In the genomic region with DNA sequence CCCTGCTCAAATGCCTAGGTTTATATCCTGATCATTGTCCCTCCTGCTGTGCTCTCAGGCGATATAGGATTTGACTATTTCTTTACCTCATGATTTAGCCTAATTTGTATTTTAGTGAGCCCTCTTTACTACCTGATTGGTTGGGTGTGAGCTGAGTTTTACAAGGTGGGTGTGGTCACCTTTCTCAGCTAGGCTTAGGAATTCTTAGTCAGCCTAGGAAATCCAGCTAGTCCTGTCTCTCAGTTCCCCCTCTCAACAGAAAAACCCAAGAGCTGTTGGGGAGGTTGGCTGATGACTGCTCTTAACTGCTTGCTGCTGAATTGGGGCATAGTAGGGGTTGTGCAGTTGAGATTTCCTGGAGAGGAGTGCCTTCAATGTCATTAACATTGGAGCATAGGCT, we compare ENCODE assay signal across 8 cellular contexts.
"Had no signal": no experiment of that assay in that cellular context is flagged by ENCODE, and none has a peak within 500 bp of the region (broad histone marks: within the 10 kb centered on the region; RNA-seq: fewer than 3 reads in every experiment).

No MANE protein-coding gene starts in this region.

- H3K9me3 ChIP-seq: HAP-1 had no signal

- H3K9ac ChIP-seq: GM23248 had no signal

- H3K36me3 ChIP-seq: HAP-1 had no signal

- H3K27ac ChIP-seq: GM23248, HL-60 had no signal

- H2AFZ ChIP-seq: GM23248 had no signal

- H3K4me1 ChIP-seq: HAP-1 had no signal

- DNase-seq: GM23248, GOT3, H7, KBM-7 had no signal

- ATAC-seq: HCT116, HepG2 had no signal

- H3K4me3 ChIP-seq: GM23248, HAP-1 had no signal
